17 cellular contexts compared by ENCODE assay signal in genomic region chr14:24438198-24439095, GRCh38. TPM values are rescaled to one million over a fixed set of nuclear protein-coding genes. Genes with fewer than 3 reads are reported as not detected.
DNase-seq lines count a peak whose midpoint lies in the region; ATAC-seq and TF ChIP-seq lines count a peak whose summit lies in the region.
"Had no signal": no experiment of that assay in that cellular context is flagged by ENCODE, and none has a peak within 500 bp of the region (broad histone marks: within the 10 kb centered on the region; RNA-seq: fewer than 3 reads in every experiment).

No MANE protein-coding gene starts in this region.

- H3K9me3 Mint-ChIP-seq in stimulated activated naive CD8-positive, alpha-beta T cell treated with anti-CD3 and anti-CD28 coated beads, Interleukin-15, Interleukin-2, amounts not matched to agents 100 ng/mL and 50 ng/mL, for 24 hours, result no peaks in the 10 kb centered on the region
- no peaks in the 10 kb centered on the region for H3K9me3 Mint-ChIP-seq in stimulated activated naive CD8-positive, alpha-beta T cell treated with anti-CD3 and anti-CD28 coated beads, Interleukin-15, amount 100 ng/mL, for 72 hours
- H3K9me3 Mint-ChIP-seq in activated B cell treated with CpG ODN at 0.5 μM for 24 hours, result no peaks in the 10 kb centered on the region

- H3K4me1 Mint-ChIP-seq in stimulated activated naive CD8-positive, alpha-beta T cell treated with anti-CD3 and anti-CD28 coated beads, Interleukin-15, Interleukin-2, amounts not matched to agents 100 ng/mL and 50 ng/mL, for 24 hours (ENCODE audit: low read depth), result peaks cover 64% of the 10 kb centered on the region
- H3K4me1 Mint-ChIP-seq in stimulated activated naive CD8-positive, alpha-beta T cell treated with anti-CD3 and anti-CD28 coated beads, Interleukin-15, amount 100 ng/mL, for 72 hours, result peaks cover 70% of the 10 kb centered on the region
- H3K4me1 Mint-ChIP-seq in activated B cell treated with CpG ODN at 0.5 μM for 24 hours, result peaks cover 75% of the 10 kb centered on the region

- no peaks in the 10 kb centered on the region for H3K27me3 Mint-ChIP-seq in stimulated activated naive CD8-positive, alpha-beta T cell treated with anti-CD3 and anti-CD28 coated beads, Interleukin-15, Interleukin-2, amounts not matched to agents 100 ng/mL and 50 ng/mL, for 24 hours
- no peaks in the 10 kb centered on the region for H3K27me3 Mint-ChIP-seq in stimulated activated naive CD8-positive, alpha-beta T cell treated with anti-CD3 and anti-CD28 coated beads, Interleukin-15, amount 100 ng/mL, for 72 hours
- H3K27me3 Mint-ChIP-seq in activated B cell treated with CpG ODN at 0.5 μM for 24 hours, result no peaks in the 10 kb centered on the region

- ATAC-seq in stimulated activated naive CD8-positive, alpha-beta T cell treated with anti-CD3 and anti-CD28 coated beads, Interleukin-15, amount 100 ng/mL, for 72 hours, result no peak
- ATAC-seq in activated B cell treated with CpG ODN at 0.5 μM for 24 hours (ENCODE audit: low read depth) (no peak), gastroesophageal sphincter (no peak), HG03571 (IDR thresholded peaks at IDR 0.05; ENCODE audit: unreplicated experiment) (no peak), HG02884 (IDR thresholded peaks at IDR 0.05; ENCODE audit: unreplicated experiment) (no peak)
- ATAC-seq: mucosa of descending colon had no signal

- H3K4me1 ChIP-seq in gastroesophageal sphincter (peaks cover 5 to 69% (median 14%) of the 10 kb centered on the region in 3 donors), tibial artery (peaks cover 0 to 35% (median 20%) of the 10 kb centered on the region in 4 donors)

- H3K27me3 ChIP-seq in gastroesophageal sphincter, result no peaks in the 10 kb centered on the region
- no peaks in the 10 kb centered on the region for H3K27me3 ChIP-seq in tibial artery

- H3K27ac ChIP-seq in gastroesophageal sphincter (peak overlapping the region in 3 of 4 donors; percentile 10 to 76 (median 70)), tibial artery (no peak overlapping the region)
- H3K27ac ChIP-seq: C4-2B had no signal

- 52 to 56% methylated on average over 7 to 9 of the region's 9 CpGs for WGBS in gastroesophageal sphincter (ENCODE audit: low coverage in 1 of 2), 2 donors

- CTCF ChIA-PET in activated B cell treated with CpG ODN at 0.5 μM for 24 hours (lab: Charles Lee), result interaction anchor here (0.6 to 9.3 kb wide), 4 partner anchors 72 to 107 kb away, joined by 3 to 353 read pairs (median 26); partner anchors contain the start of gene ADCY4

- no peak for DNase-seq in stimulated activated naive CD8-positive, alpha-beta T cell treated with anti-CD3 and anti-CD28 coated beads, Interleukin-15, amount 100 ng/mL, for 72 hours
- DNase-seq in activated B cell treated with CpG ODN at 0.5 μM for 24 hours (no peak), tibial artery (no peak)
- no peak for DNase-seq in stimulated activated CD4-positive, alpha-beta T cell treated with anti-CD3 and anti-CD28 coated beads, Interleukin-2, amount 100 ng/mL, for 24 hours
- DNase-seq: activated CD4-positive, alpha-beta T cell treated with anti-CD3 and anti-CD28 coated beads, Interleukin-2, amount 50 U/mL, for 48 hours; amniotic stem cell; GOT3; mucosa of descending colon; NK-92 treated with Interleukin-12 subunit alpha and Interleukin-12 subunit beta, amount 100 ng/mL, for 24 hours; stimulated activated CD4-positive, alpha-beta T cell treated with anti-CD3 and anti-CD28 coated beads, Interleukin-4, amount 100 ng/mL, for 1 hour; stimulated activated naive CD4-positive, alpha-beta T cell treated with Interleukin-2 at 50 U/mL for 16 hours had no signal

- TF ChIP-seq EP300 in gastroesophageal sphincter (IDR thresholded peaks at IDR 0.05), result no peak

- POLR2A ChIA-PET in activated B cell treated with CpG ODN at 0.5 μM for 24 hours (lab: Charles Lee), result interaction anchor here (0.6 to 5.4 kb wide), 6 partner anchors 8 to 348 kb away, joined by 6 to 87 read pairs (median 24); partner anchors contain the start of genes CBLN3, KHNYN and TINF2

- no peak for TF ChIP-seq CTCF in activated B cell treated with CpG ODN at 0.5 μM for 24 hours (IDR thresholded peaks at IDR 0.05)
- TF ChIP-seq CTCF in gastroesophageal sphincter (IDR thresholded peaks at IDR 0.05), result no peak
- TF ChIP-seq CTCF in tibial artery (IDR thresholded peaks at IDR 0.05), result no peak

- H3K27ac Mint-ChIP-seq in stimulated activated naive CD8-positive, alpha-beta T cell treated with anti-CD3 and anti-CD28 coated beads, Interleukin-15, Interleukin-2, amounts not matched to agents 100 ng/mL and 50 ng/mL, for 24 hours, result peak overlapping the region; percentile 18
- peak overlapping the region in 1 of 2 donors; percentile 24 for H3K27ac Mint-ChIP-seq in stimulated activated naive CD8-positive, alpha-beta T cell treated with anti-CD3 and anti-CD28 coated beads, Interleukin-15, amount 100 ng/mL, for 72 hours
- peak overlapping the region; percentile 35 for H3K27ac Mint-ChIP-seq in activated B cell treated with CpG ODN at 0.5 μM for 24 hours

- TF ChIP-seq POLR2A in gastroesophageal sphincter (IDR thresholded peaks at IDR 0.05), result no peak

- H3K4me3 Mint-ChIP-seq in stimulated activated naive CD8-positive, alpha-beta T cell treated with anti-CD3 and anti-CD28 coated beads, Interleukin-15, Interleukin-2, amounts not matched to agents 100 ng/mL and 50 ng/mL, for 24 hours, result no peak overlapping the region
- peak overlapping the region in 1 of 2 donors; percentile 22 for H3K4me3 Mint-ChIP-seq in stimulated activated naive CD8-positive, alpha-beta T cell treated with anti-CD3 and anti-CD28 coated beads, Interleukin-15, amount 100 ng/mL, for 72 hours
- no peak overlapping the region for H3K4me3 Mint-ChIP-seq in activated B cell treated with CpG ODN at 0.5 μM for 24 hours

- H3K4me3 ChIP-seq in gastroesophageal sphincter (no peak overlapping the region), tibial artery (no peak overlapping the region)
- H3K4me3 ChIP-seq: mucosa of descending colon had no signal

- intact Hi-C loops in activated B cell treated with CpG ODN at 0.5 μM for 24 hours (cut with micrococcal nuclease) (no loop called here), tibial artery (cut with DNase I; ENCODE audit: low total_unique reads) (loop anchor here (10.0 kb wide), 1 partner anchor 194 kb away; the partner anchor contains the start of gene TINF2)

- peaks cover 53% of the 10 kb centered on the region for H3K36me3 Mint-ChIP-seq in stimulated activated naive CD8-positive, alpha-beta T cell treated with anti-CD3 and anti-CD28 coated beads, Interleukin-15, Interleukin-2, amounts not matched to agents 100 ng/mL and 50 ng/mL, for 24 hours (ENCODE audit: low read depth)
- H3K36me3 Mint-ChIP-seq in activated B cell treated with CpG ODN at 0.5 μM for 24 hours (ENCODE audit: low read depth), result peaks cover 89% of the 10 kb centered on the region

- H3K36me3 ChIP-seq in gastroesophageal sphincter (peaks cover 0 to 76% of the 10 kb centered on the region in 2 donors), tibial artery (peaks cover 47 to 72% (median 58%) of the 10 kb centered on the region in 3 donors)

- no peaks in the 10 kb centered on the region for H3K9me3 ChIP-seq in gastroesophageal sphincter
- no peaks in the 10 kb centered on the region for H3K9me3 ChIP-seq in tibial artery
- H3K9me3 ChIP-seq: mucosa of descending colon had no signal

RNA-seq across cellular contexts. Expression of gene SDR39U1, which starts 4.1 kb away (rescaled TPM):
- total RNA-seq in activated B cell treated with CpG ODN at 0.5 μM for 24 hours (70.6 and 80.0 TPM in 2 replicates), gastroesophageal sphincter (10 to 100 TPM; 21.5 to 39.7 (median 31.3) TPM)

RNA-seq across cellular contexts. Expression of gene KHNYN, which starts 8.7 kb away (rescaled TPM):
- total RNA-seq in activated B cell treated with CpG ODN at 0.5 μM for 24 hours (121 and 130 TPM in 2 replicates), gastroesophageal sphincter (10 to 100 TPM; 50.7 to 68.0 (median 61.3) TPM)

RNA-seq across cellular contexts. Expression of gene CBLN3, which starts 9.0 kb away (rescaled TPM):
- 56.0 and 61.1 TPM in 2 replicates for total RNA-seq in activated B cell treated with CpG ODN at 0.5 μM for 24 hours
- total RNA-seq in gastroesophageal sphincter, result 1 to 10 TPM in 3 of 4 donors, under 1 TPM in 1; 0.49 to 2.8 (median 2.1) TPM

RNA-seq across cellular contexts. Expression of gene NYNRIN, which starts 39.6 kb away (rescaled TPM):
- total RNA-seq in activated B cell treated with CpG ODN at 0.5 μM for 24 hours, result 0.02 and 0.04 TPM in 2 replicates
- total RNA-seq in gastroesophageal sphincter, result 10 to 100 TPM in 2 of 4 donors, 1 to 10 TPM in 2; 6.9 to 19.9 (median 11.5) TPM
- total RNA-seq: M059J had no signal

Comparison
In these comparisons a context has a peak if more than half of its experiments do, and no peak if none do; other contexts are left out.
1. H3K27ac ChIP-seq: peak in gastroesophageal sphincter (3 of 4); none in tibial artery (0 of 2).
2. RNA of gene CBLN3, which starts 9.0 kb away (total RNA-seq): 56.0 to 61.1 TPM in activated B cell treated with CpG ODN at 0.5 μM for 24 hours; 0.49 to 2.8 TPM in gastroesophageal sphincter; every median in the first group is over 10 times any median in the second.